20 cellular contexts compared by ENCODE assay signal in the genomic region with DNA sequence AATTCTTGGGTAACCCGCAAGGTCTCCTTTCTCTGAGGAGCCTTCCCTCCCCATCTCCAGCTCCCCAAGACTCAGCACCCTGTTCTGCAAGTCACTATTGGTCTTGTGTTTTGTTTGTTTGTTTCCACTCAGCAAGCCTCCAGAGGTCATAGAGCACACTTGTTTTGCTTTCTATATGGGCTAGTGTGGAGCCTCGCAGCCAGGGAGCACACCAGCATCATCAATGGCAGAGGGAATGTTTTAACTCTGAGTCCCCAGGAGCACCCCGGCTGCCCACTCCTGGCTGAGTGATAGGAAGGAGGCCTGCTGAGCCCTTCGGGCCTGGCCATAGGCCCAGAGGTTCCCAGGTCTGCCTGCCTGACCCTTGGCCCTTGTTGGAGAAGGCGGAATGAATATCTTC. TPM values are rescaled to one million over a fixed set of nuclear protein-coding genes. Genes with fewer than 3 reads are reported as not detected.
A peak's percentile ranks its signal among the peaks of the same experiment; 100 is the strongest.
DNase-seq lines count a peak whose midpoint lies in the region; ATAC-seq and TF ChIP-seq lines count a peak whose summit lies in the region.
"Had no signal": no experiment of that assay in that cellular context is flagged by ENCODE, and none has a peak within 500 bp of the region (broad histone marks: within the 10 kb centered on the region; RNA-seq: fewer than 3 reads in every experiment).

No MANE protein-coding gene starts in this region.

- H3K27me3 Mint-ChIP-seq in nephron (ENCODE audit: low read depth) = no peaks in the 10 kb centered on the region
- H3K27me3 Mint-ChIP-seq: activated T-helper 17 cell treated with anti-CD3 and anti-CD28 coated beads, Interleukin-2, amount 50 U/mL, for 72 hours had no signal

- H3K4me3 ChIP-seq in right atrium auricular region (no peak overlapping the region), fibroblast of villous mesenchyme (ENCODE audit: low read depth, low read length) (no peak overlapping the region)
- H3K4me3 ChIP-seq: adrenal gland, tibial nerve had no signal

- peak overlapping the region; percentile 84 to 91 (median 88) for H3K27ac Mint-ChIP-seq in nephron
- H3K27ac Mint-ChIP-seq: activated T-helper 17 cell treated with anti-CD3 and anti-CD28 coated beads, Interleukin-2, amount 50 U/mL, for 72 hours; naive B cell; progenitor cell of endocrine pancreas had no signal

- in situ Hi-C loops in ACHN (cut with HindIII; ENCODE audit: low pct_ligation_motif_present, low pct_unique_long_range_greater_than_20kb, low sequenced_read_pairs) = no loop called here

- H3K36me3 ChIP-seq in right atrium auricular region = no peaks in the 10 kb centered on the region
- H3K36me3 ChIP-seq: adrenal gland, tibial nerve had no signal

- no peaks in the 10 kb centered on the region for H3K9me3 Mint-ChIP-seq in nephron
- H3K9me3 Mint-ChIP-seq: activated T-helper 17 cell treated with anti-CD3 and anti-CD28 coated beads, Interleukin-2, amount 50 U/mL, for 72 hours; naive B cell had no signal

- peaks cover 67% of the 10 kb centered on the region for H3K4me1 Mint-ChIP-seq in nephron
- H3K4me1 Mint-ChIP-seq: activated T-helper 17 cell treated with anti-CD3 and anti-CD28 coated beads, Interleukin-2, amount 50 U/mL, for 72 hours; naive B cell had no signal

- H3K4me1 ChIP-seq in right atrium auricular region = peaks cover 0 to 17% of the 10 kb centered on the region in 2 donors
- H3K4me1 ChIP-seq: adrenal gland, foreskin keratinocyte had no signal

- no peak for ATAC-seq in Right ventricle myocardium inferior
- ATAC-seq: activated T-helper 17 cell treated with anti-CD3 and anti-CD28 coated beads, Interleukin-2, amount 50 U/mL, for 72 hours had no signal

- no peaks in the 10 kb centered on the region for H3K9me3 ChIP-seq in right atrium auricular region
- H3K9me3 ChIP-seq: adrenal gland, tibial nerve had no signal

- no peak for TF ChIP-seq CTCF in right atrium auricular region (IDR thresholded peaks at IDR 0.05)
- TF ChIP-seq CTCF in fibroblast of villous mesenchyme (IDR thresholded peaks at IDR 0.05; ENCODE audit: insufficient read depth, low read depth, low read length) = peak; percentile 10
- TF ChIP-seq CTCF in nephron (IDR thresholded peaks at IDR 0.05; ENCODE audit: unreplicated experiment in 3 of 3) = no peak

- H3K27me3 ChIP-seq in right atrium auricular region = no peaks in the 10 kb centered on the region
- H3K27me3 ChIP-seq: adrenal gland, foreskin keratinocyte, tibial nerve had no signal

- intact Hi-C loops in Right ventricle myocardium inferior (cut with DNase I) = no loop called here

- peak overlapping the region in 2 of 3 experiments; percentile 33 to 38 for H3K4me3 Mint-ChIP-seq in nephron
- H3K4me3 Mint-ChIP-seq: activated T-helper 17 cell treated with anti-CD3 and anti-CD28 coated beads, Interleukin-2, amount 50 U/mL, for 72 hours; naive B cell had no signal

- no peaks in the 10 kb centered on the region for H3K36me3 Mint-ChIP-seq in nephron (ENCODE audit: low read depth)
- H3K36me3 Mint-ChIP-seq: naive B cell had no signal

- DNase-seq in Right ventricle myocardium inferior (ENCODE audit: missing footprints) = peak; percentile 14
- no peak for DNase-seq in right atrium auricular region (ENCODE audit: low spot score)
- peak; percentile 74 for DNase-seq in fibroblast of villous mesenchyme (ENCODE audit: low read depth)
- no peak for DNase-seq in stimulated activated CD4-positive, alpha-beta T cell treated with anti-CD3 and anti-CD28 coated beads, Interleukin-1b, Interleukin-23, amount 100 ng/mL, for 48 hours
- DNase-seq in iPS-NIHi7 (ENCODE audit: extremely low spot score) = no peak
- no peak for DNase-seq in ACHN
- no peak for DNase-seq in CD1c-positive myeloid dendritic cell (ENCODE audit: extremely low spot score)
- DNase-seq: adrenal gland; foreskin keratinocyte; naive B cell; NCI-H2081 treated with DMSO at 0.1 percent for 48 hours; NCI-H524 treated with DMSO at 0.1 percent for 48 hours; SHP77; stimulated activated CD4-positive, alpha-beta T cell treated with anti-CD3 and anti-CD28 coated beads, Interleukin-15, amount 100 ng/mL, for 24 hours; stimulated activated naive CD4-positive, alpha-beta T cell treated with Interleukin-2 at 50 U/mL for 16 hours had no signal

- peak overlapping the region in 1 of 2 donors; percentile 24 for H3K27ac ChIP-seq in right atrium auricular region
- H3K27ac ChIP-seq: foreskin keratinocyte had no signal

RNA-seq across cellular contexts. Expression of a gene that starts 36.6 kb away (rescaled TPM):
- 2.2 TPM for total RNA-seq in Right ventricle myocardium inferior
- total RNA-seq in right atrium auricular region = 1 to 10 TPM; 1.5 to 3.5 TPM
- total RNA-seq in fibroblast of villous mesenchyme = 22.5 and 28.3 TPM in 2 replicates
- total RNA-seq: activated CD8-positive, alpha-beta memory T cell treated with anti-CD3 and anti-CD28 coated beads for 36 hours; activated T-helper 17 cell treated with anti-CD3 and anti-CD28 coated beads, Interleukin-2, amount 50 U/mL, for 72 hours; foreskin keratinocyte had no signal

Comparison
In these comparisons a context has a peak if more than half of its experiments do, and no peak if none do; other contexts are left out.
1. DNase-seq: peak in Right ventricle myocardium inferior (single experiment) and fibroblast of villous mesenchyme (single experiment); none in right atrium auricular region (single experiment), stimulated activated CD4-positive, alpha-beta T cell treated with anti-CD3 and anti-CD28 coated beads, Interleukin-1b, Interleukin-23, amount 100 ng/mL, for 48 hours (single experiment), iPS-NIHi7 (single experiment), ACHN (single experiment) and CD1c-positive myeloid dendritic cell (single experiment).